In the genomic region with DNA sequence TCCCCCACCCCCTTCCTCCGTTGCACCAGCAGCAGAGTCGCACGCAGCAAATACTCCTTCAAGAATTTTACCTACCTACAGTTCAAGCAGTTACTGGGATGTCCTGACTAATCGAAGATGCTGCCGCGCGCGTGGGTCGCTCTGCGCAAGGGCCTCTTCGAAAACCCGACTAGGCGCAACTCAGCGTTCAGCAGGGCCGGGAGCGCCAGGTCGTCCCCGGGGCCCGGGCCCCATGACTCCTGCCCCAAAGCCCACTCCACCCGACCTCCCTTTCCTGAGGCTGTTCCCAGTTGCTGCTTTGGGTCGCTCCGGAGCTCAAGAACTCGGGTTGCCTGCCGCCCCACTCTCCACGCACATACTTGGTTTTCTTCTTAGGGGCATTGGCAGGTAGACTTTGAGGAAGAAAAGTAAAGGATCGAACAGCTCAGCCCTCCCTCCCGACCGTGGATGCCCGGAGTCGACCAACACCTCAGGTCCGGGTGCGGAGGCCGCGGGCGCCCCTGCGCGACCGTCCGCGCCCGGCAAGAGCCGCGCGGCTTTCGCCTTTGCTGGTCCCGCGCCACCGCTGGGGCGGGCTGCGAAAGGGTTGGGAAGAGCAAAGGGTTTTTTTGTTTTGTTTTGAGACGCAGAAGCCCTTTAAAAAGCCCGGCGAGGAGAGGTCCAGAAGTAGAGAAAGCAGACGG, we compare ENCODE assay signal across 8 cellular contexts. TPM values are rescaled to one million over a fixed set of nuclear protein-coding genes. Genes with fewer than 3 reads are reported as not detected.
A peak's percentile ranks its signal among the peaks of the same experiment; 100 is the strongest.
DNase-seq lines count a peak whose midpoint lies in the region; ATAC-seq and TF ChIP-seq lines count a peak whose summit lies in the region.

No MANE protein-coding gene starts in this region.

- intact Hi-C loops in activated CD8-positive, alpha-beta T cell treated with anti-CD3 and anti-CD28 coated beads for 36 hours (cut with micrococcal nuclease): no loop called here
- intact Hi-C loops in right cardiac atrium (cut with DNase I): loop anchor here in 3 of 4 donors (10.0 kb wide), 3 partner anchors 220 to 410 kb away; no protein-coding TSS in a partner anchor

- H3K9me3 Mint-ChIP-seq in activated CD8-positive, alpha-beta T cell treated with anti-CD3 and anti-CD28 coated beads for 36 hours: no peaks in the 10 kb centered on the region

- H3K4me3 ChIP-seq in right cardiac atrium (ENCODE audit: low read length) (peak overlapping the region; percentile 84), skeletal muscle tissue (ENCODE audit: low read length in 3 of 3) (peak overlapping the region; percentile 72 to 81 (median 80))

- POLR2A ChIA-PET in activated CD8-positive, alpha-beta T cell treated with anti-CD3 and anti-CD28 coated beads for 36 hours (lab: Charles Lee): no interaction called here

- H3K36me3 Mint-ChIP-seq in activated CD8-positive, alpha-beta T cell treated with anti-CD3 and anti-CD28 coated beads for 36 hours (ENCODE audit: low read depth): no peaks in the 10 kb centered on the region

- peak overlapping the region; percentile 68 to 79 (median 75) for H3K9ac ChIP-seq in skeletal muscle tissue (ENCODE audit: low read depth in 1 of 3, low read length in 3 of 3)

- no peak for TF ChIP-seq CTCF in activated CD8-positive, alpha-beta T cell treated with anti-CD3 and anti-CD28 coated beads for 36 hours (IDR thresholded peaks at IDR 0.05)

- peak overlapping the region; percentile 24 for H3K27ac ChIP-seq in right cardiac atrium (ENCODE audit: low read length)
- H3K27ac ChIP-seq in skeletal muscle tissue (ENCODE audit: low read depth, low read length): peak overlapping the region; percentile 72

- no peaks in the 10 kb centered on the region for H3K9me3 ChIP-seq in right cardiac atrium (ENCODE audit: control insufficient read depth, low read length)
- no peaks in the 10 kb centered on the region for H3K9me3 ChIP-seq in skeletal muscle tissue (ENCODE audit: control insufficient read depth in 3 of 3, low read length in 3 of 3)

- no peak for ATAC-seq in activated CD8-positive, alpha-beta T cell treated with anti-CD3 and anti-CD28 coated beads for 36 hours
- no peak for ATAC-seq in right cardiac atrium
- no peak for ATAC-seq in GM19455 (IDR thresholded peaks at IDR 0.05; ENCODE audit: unreplicated experiment)
- no peak for ATAC-seq in HG02870 (IDR thresholded peaks at IDR 0.05; ENCODE audit: unreplicated experiment)

- peak; percentile 56 for DNase-seq in activated CD8-positive, alpha-beta memory T cell treated with anti-CD3 and anti-CD28 coated beads, Interleukin-2, amount 50 U/mL, for 48 hours
- DNase-seq in activated CD8-positive, alpha-beta memory T cell treated with anti-CD3 and anti-CD28 coated beads for 24 hours: no peak
- DNase-seq in activated CD8-positive, alpha-beta T cell treated with anti-CD3 and anti-CD28 coated beads for 36 hours: no peak
- DNase-seq in right cardiac atrium (peak; percentile 43 to 81 (median 77)), HUDEP-2 (lab: John Stamatoyannopoulos, UW; ENCODE audit: unreplicated experiment in 76 of 76) (no peak)

- CTCF ChIA-PET in activated CD8-positive, alpha-beta T cell treated with anti-CD3 and anti-CD28 coated beads for 36 hours (lab: Charles Lee): no interaction called here

- H3K4me1 ChIP-seq in right cardiac atrium (ENCODE audit: control insufficient read depth, insufficient read depth, low read length): no peaks in the 10 kb centered on the region
- peaks cover 20 to 45% (median 23%) of the 10 kb centered on the region in 3 donors for H3K4me1 ChIP-seq in skeletal muscle tissue (ENCODE audit: control insufficient read depth in 3 of 3, insufficient read depth in 3 of 3, low read length in 3 of 3)

- H3K4me3 Mint-ChIP-seq in activated CD8-positive, alpha-beta T cell treated with anti-CD3 and anti-CD28 coated beads for 36 hours: peak overlapping the region; percentile 64

- peaks cover 29% of the 10 kb centered on the region for H3K4me1 Mint-ChIP-seq in activated CD8-positive, alpha-beta T cell treated with anti-CD3 and anti-CD28 coated beads for 36 hours (ENCODE audit: low read depth)

- H3K27me3 ChIP-seq in right cardiac atrium (ENCODE audit: control insufficient read depth, insufficient read depth) (no peaks in the 10 kb centered on the region), skeletal muscle tissue (ENCODE audit: control insufficient read depth in 3 of 3, insufficient read depth in 3 of 3, low read length in 3 of 3) (peaks cover 43 to 70% (median 64%) of the 10 kb centered on the region in 3 donors)

- peaks cover 68% of the 10 kb centered on the region for H3K27me3 Mint-ChIP-seq in activated CD8-positive, alpha-beta T cell treated with anti-CD3 and anti-CD28 coated beads for 36 hours

- H3K27ac Mint-ChIP-seq in activated CD8-positive, alpha-beta T cell treated with anti-CD3 and anti-CD28 coated beads for 36 hours: no peak overlapping the region

- H3K36me3 ChIP-seq in skeletal muscle tissue (ENCODE audit: control insufficient read depth in 3 of 3, insufficient read depth in 3 of 3, low read length in 3 of 3): peaks cover 0 to 6% (median 4%) of the 10 kb centered on the region in 3 donors

- under 1% methylated on average over 54 of the region's 54 CpGs for WGBS in right cardiac atrium

RNA-seq across cellular contexts. Expression of a gene that starts 1.9 kb away (rescaled TPM):
- total RNA-seq in activated CD8-positive, alpha-beta T cell treated with anti-CD3 and anti-CD28 coated beads for 36 hours: not detected
- total RNA-seq in right cardiac atrium: 10 to 100 TPM in 2 of 4 donors, 1 to 10 TPM in 2; 6.4 to 10.8 (median 8.4) TPM
- polyA plus RNA-seq in right cardiac atrium: 8.0 TPM
- 5.2 TPM for total RNA-seq in skeletal muscle tissue

Comparison
In these comparisons a context has a peak if more than half of its experiments do, and no peak if none do; other contexts are left out.
1. DNase-seq: peak in activated CD8-positive, alpha-beta memory T cell treated with anti-CD3 and anti-CD28 coated beads, Interleukin-2, amount 50 U/mL, for 48 hours (single experiment) and right cardiac atrium (3 of 3); none in activated CD8-positive, alpha-beta memory T cell treated with anti-CD3 and anti-CD28 coated beads for 24 hours (single experiment), activated CD8-positive, alpha-beta T cell treated with anti-CD3 and anti-CD28 coated beads for 36 hours (single experiment) and HUDEP-2 (0 of 76).